Comparison of ENCODE assay signal across 12 cellular contexts in the genomic region with DNA sequence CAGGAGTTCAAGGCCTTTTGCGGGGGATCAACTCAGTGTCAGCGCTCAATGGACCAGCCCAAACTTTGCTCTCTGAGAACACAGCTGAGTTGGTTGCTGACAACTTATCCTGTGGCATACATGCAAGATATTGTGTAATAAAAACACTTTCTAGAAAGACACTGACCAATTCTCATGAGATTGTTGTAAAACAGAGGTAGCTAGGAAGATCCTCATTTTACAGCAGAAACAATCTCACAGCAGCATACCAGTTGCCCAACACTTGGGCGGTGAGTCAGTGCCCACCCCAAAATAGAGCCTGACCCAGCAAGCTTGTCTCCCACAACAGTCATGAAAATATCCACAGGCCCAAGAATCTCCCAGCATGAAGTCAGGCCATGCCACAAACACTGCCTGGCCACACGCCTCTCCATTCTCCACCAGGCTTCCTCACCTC. TPM values are rescaled to one million over a fixed set of nuclear protein-coding genes. Genes with fewer than 3 reads are reported as not detected.
DNase-seq lines count a peak whose midpoint lies in the region; ATAC-seq and TF ChIP-seq lines count a peak whose summit lies in the region.
"Had no signal": no experiment of that assay in that cellular context is flagged by ENCODE, and none has a peak within 500 bp of the region (broad histone marks: within the 10 kb centered on the region; RNA-seq: fewer than 3 reads in every experiment).

No MANE protein-coding gene starts in this region.

- H3K79me2 ChIP-seq in trophoblast cell (ENCODE audit: control insufficient read depth, insufficient read depth, low read length, poor library complexity) = no peaks in the 10 kb centered on the region

- H3K36me3 Mint-ChIP-seq in activated T-cell treated with anti-CD3 and anti-CD28 coated beads, Interleukin-2, amount 50 U/mL, for 4 hours (ENCODE audit: insufficient read depth) = peaks cover 22% of the 10 kb centered on the region

- peak; percentile 41; the same call in 1 of the 3 replicates for ATAC-seq in RWPE2 (ENCODE audit: low read depth)
- ATAC-seq in activated T-cell treated with anti-CD3 and anti-CD28 coated beads, Interleukin-2, amount 50 U/mL, for 4 hours = no peak

- H3K9me3 Mint-ChIP-seq in activated T-cell treated with anti-CD3 and anti-CD28 coated beads, Interleukin-2, amount 50 U/mL, for 4 hours = no peaks in the 10 kb centered on the region
- H3K9me3 Mint-ChIP-seq: endodermal cell had no signal

- no peak overlapping the region for H3K9ac ChIP-seq in trophoblast cell (ENCODE audit: low read length)

- H3K27ac ChIP-seq in RWPE2 (ENCODE audit: poor library complexity, severe bottlenecking) (no peak overlapping the region), trophoblast cell (ENCODE audit: low read depth, low read length) (no peak overlapping the region)

- no peak overlapping the region for H3K4me3 Mint-ChIP-seq in activated T-cell treated with anti-CD3 and anti-CD28 coated beads, Interleukin-2, amount 50 U/mL, for 4 hours
- H3K4me3 Mint-ChIP-seq: endodermal cell had no signal

- no peak overlapping the region for H2BK5ac ChIP-seq in trophoblast cell (ENCODE audit: low read depth, low read length, poor library complexity)

- H4K12ac ChIP-seq in trophoblast cell (ENCODE audit: low read depth, low read length) = no peak overlapping the region

- H3K27me3 ChIP-seq in RWPE2 (ENCODE audit: insufficient read depth, poor library complexity, severe bottlenecking) (no peaks in the 10 kb centered on the region), trophoblast cell (ENCODE audit: insufficient read depth, low read length) (no peaks in the 10 kb centered on the region)
- H3K27me3 ChIP-seq: pancreas had no signal

- H3K4me2 ChIP-seq in trophoblast cell (ENCODE audit: low read length) = no peak overlapping the region

- H4K91ac ChIP-seq in trophoblast cell (ENCODE audit: low read depth, low read length) = no peak overlapping the region

- no peak overlapping the region for H4K8ac ChIP-seq in trophoblast cell (ENCODE audit: low read depth, low read length)

- no peaks in the 10 kb centered on the region for H3K9me3 ChIP-seq in RWPE2 (ENCODE audit: severe bottlenecking)
- H3K9me3 ChIP-seq in trophoblast cell (ENCODE audit: insufficient read depth, low read depth, low read length) = no peaks in the 10 kb centered on the region
- H3K9me3 ChIP-seq: pancreas had no signal

- H2BK120ac ChIP-seq in trophoblast cell (ENCODE audit: insufficient read depth, low read length, poor library complexity) = no peak overlapping the region

- no peak overlapping the region for H3K14ac ChIP-seq in trophoblast cell (ENCODE audit: low read length)

- H3K23ac ChIP-seq in trophoblast cell (ENCODE audit: low read length) = no peak overlapping the region

- TF ChIP-seq CTCF in RWPE2 (IDR thresholded peaks at IDR 0.05; ENCODE audit: poor library complexity, severe bottlenecking) (no peak), fibroblast of the aortic adventitia (IDR thresholded peaks at IDR 0.05; ENCODE audit: insufficient read depth, low read length) (no peak)

- peaks cover 69% of the 10 kb centered on the region for H3K4me1 Mint-ChIP-seq in activated T-cell treated with anti-CD3 and anti-CD28 coated beads, Interleukin-2, amount 50 U/mL, for 4 hours (ENCODE audit: low read depth)

- no peak overlapping the region for H3K4me3 ChIP-seq in RWPE2 (ENCODE audit: severe bottlenecking)
- H3K4me3 ChIP-seq in fibroblast of the aortic adventitia (ENCODE audit: low read depth, low read length) = no peak overlapping the region
- H3K4me3 ChIP-seq in trophoblast cell (ENCODE audit: low read depth, low read length) = no peak overlapping the region
- H3K4me3 ChIP-seq: pancreas had no signal

- H3K18ac ChIP-seq in trophoblast cell (ENCODE audit: low read length) = no peak overlapping the region

- H3K79me1 ChIP-seq in trophoblast cell (ENCODE audit: low read length) = no peaks in the 10 kb centered on the region

- no peak overlapping the region for H2BK12ac ChIP-seq in trophoblast cell (ENCODE audit: low read length)

- H3K27me3 Mint-ChIP-seq in activated T-cell treated with anti-CD3 and anti-CD28 coated beads, Interleukin-2, amount 50 U/mL, for 4 hours (ENCODE audit: low read depth) = no peaks in the 10 kb centered on the region

- H3K36me3 ChIP-seq in RWPE2 (ENCODE audit: low read depth) = no peaks in the 10 kb centered on the region
- H3K36me3 ChIP-seq in trophoblast cell (ENCODE audit: control insufficient read depth in 1 of 2, insufficient read depth in 2 of 2, low read length in 2 of 2) = no peaks in the 10 kb centered on the region
- H3K36me3 ChIP-seq: pancreas had no signal

- H2AFZ ChIP-seq in trophoblast cell (ENCODE audit: insufficient read depth, low read length, poor library complexity) = no peak overlapping the region

- no CpG with 5 or more reads among the region's 4 CpGs for WGBS in trophoblast cell (ENCODE audit: extremely low coverage, insufficient coverage, insufficient read length)

- no peaks in the 10 kb centered on the region for H3K4me1 ChIP-seq in RWPE2 (ENCODE audit: insufficient read depth, poor library complexity, severe bottlenecking)
- H3K4me1 ChIP-seq in trophoblast cell (ENCODE audit: control insufficient read depth in 1 of 2, insufficient read depth in 2 of 2, low read length in 2 of 2) = peaks cover 0 to 2% of the 10 kb centered on the region in 2 experiments
- H3K4me1 ChIP-seq: pancreas had no signal

- no peak overlapping the region for H3K4ac ChIP-seq in trophoblast cell (ENCODE audit: low read depth, low read length)

- H2AK5ac ChIP-seq in trophoblast cell (ENCODE audit: low read length) = no peak overlapping the region

- peak; percentile 67 for DNase-seq in EL
- DNase-seq in RWPE2 (ENCODE audit: low spot score) = no peak
- peak; percentile 22 for DNase-seq in fibroblast of the aortic adventitia (ENCODE audit: low read depth)
- DNase-seq in trophoblast cell = peak; percentile 51 to 53
- DNase-seq in NCI-H128 (lab: John Stamatoyannopoulos, UW; ENCODE audit: unreplicated experiment) = no peak
- no peak for DNase-seq in activated effector memory CD4-positive, alpha-beta T cell treated with anti-CD3 and anti-CD28 coated beads, Interleukin-2, amount 50 U/mL, for 16 hours
- DNase-seq in activated T-cell treated with anti-CD3 and anti-CD28 coated beads, Interleukin-2, amount 50 U/mL, for 4 hours = no peak
- DNase-seq in DMS53 treated with DMSO at 0.1 percent for 48 hours (lab: John Stamatoyannopoulos, UW; ENCODE audit: unreplicated experiment) = no peak
- DNase-seq: activated CD4-positive, alpha-beta T cell treated with anti-CD3 and anti-CD28 coated beads for 48 hours; endodermal cell; NCI-H2171 had no signal

RNA-seq across cellular contexts. Expression of a gene that starts 18.2 kb away (rescaled TPM):
- total RNA-seq in fibroblast of the aortic adventitia (ENCODE audit: low replicate concordance) = not detected in 2 replicates
- 0.01 TPM in 2 replicates for polyA plus RNA-seq in trophoblast cell (2013)
- 10 to 100 TPM; 27.9 to 35.5 (median 29.9) TPM for total RNA-seq in activated T-cell treated with anti-CD3 and anti-CD28 coated beads, Interleukin-2, amount 50 U/mL, for 4 hours

Comparison
In these comparisons a context has a peak if more than half of its experiments do, and no peak if none do; other contexts are left out.
1. DNase-seq: peak in EL (single experiment), fibroblast of the aortic adventitia (single experiment) and trophoblast cell (2 of 2); none in RWPE2 (single experiment), NCI-H128 (single experiment), activated effector memory CD4-positive, alpha-beta T cell treated with anti-CD3 and anti-CD28 coated beads, Interleukin-2, amount 50 U/mL, for 16 hours (single experiment), activated T-cell treated with anti-CD3 and anti-CD28 coated beads, Interleukin-2, amount 50 U/mL, for 4 hours (single experiment) and DMS53 treated with DMSO at 0.1 percent for 48 hours (single experiment).
2. RNA of a gene that starts 18.2 kb away (total RNA-seq): 27.9 to 35.5 TPM in activated T-cell treated with anti-CD3 and anti-CD28 coated beads, Interleukin-2, amount 50 U/mL, for 4 hours; not detected in fibroblast of the aortic adventitia; every median in the first group is over 10 times any median in the second.